ENCODE assay signal across 8 cellular contexts in genomic region chr13:99386911-99387788, GRCh38.
DNase-seq lines count a peak whose midpoint lies in the region; FAIRE-seq and TF ChIP-seq lines count a peak whose summit lies in the region.

No MANE protein-coding gene starts in this region.

- no peak for FAIRE-seq in D721Med (lab: Jason Lieb, UNC)

- no peaks in the 10 kb centered on the region for H3K9me3 ChIP-seq in mesenchymal stem cell (ENCODE audit: control insufficient read depth, low read length)

- no peak overlapping the region for H2AK5ac ChIP-seq in mesenchymal stem cell (ENCODE audit: low read length, severe bottlenecking)

- TF ChIP-seq CTCF in D721Med (IDR thresholded peaks at IDR 0.05; ENCODE audit: insufficient read depth, missing control alignments) (peak; percentile 36), fibroblast of mammary gland (conservative IDR thresholded peaks at IDR 0.05; ENCODE audit: control insufficient read depth, insufficient read depth, low read depth, low read length) (peak; percentile 66)

- H2AFZ ChIP-seq in mesenchymal stem cell (ENCODE audit: low read depth, low read length), result no peak overlapping the region

- no peak overlapping the region for H2BK15ac ChIP-seq in mesenchymal stem cell (ENCODE audit: low read depth, poor library complexity, severe bottlenecking)

- H3K4ac ChIP-seq in mesenchymal stem cell (ENCODE audit: low read depth in 1 of 2, low read length in 2 of 2), result no peak overlapping the region

- DNase-seq in D721Med (ENCODE audit: insufficient read length, low spot score) (peak; percentile 41), H7 (peak; percentile 93), NCI-H82 (lab: John Stamatoyannopoulos, UW) (peak; percentile 71), fibroblast of mammary gland (ENCODE audit: low read depth) (peak; percentile 32), pons (ENCODE audit: low spot score) (peak; percentile 35), NCI-H1105 (lab: John Stamatoyannopoulos, UW) (no peak), mesenchymal stem cell (no peak)
- peak; percentile 78 for DNase-seq in activated CD8-positive, alpha-beta memory T cell treated with anti-CD3 and anti-CD28 coated beads, Interleukin-2, amount 50 U/mL, for 24 hours (ENCODE audit: extremely low read depth)

- no peak overlapping the region for H3K18ac ChIP-seq in mesenchymal stem cell (ENCODE audit: low read depth in 1 of 2, low read length in 2 of 2)

- H2BK12ac ChIP-seq in mesenchymal stem cell (ENCODE audit: low read length in 2 of 2), result no peak overlapping the region

- peaks cover 3% of the 10 kb centered on the region for H3K4me1 ChIP-seq in mesenchymal stem cell (ENCODE audit: control insufficient read depth, insufficient read depth, low read depth, low read length)

- 62% methylated on average over 12 of the region's 12 CpGs for WGBS in mesenchymal stem cell

- no peak overlapping the region for H4K91ac ChIP-seq in mesenchymal stem cell (ENCODE audit: low read length)

- H3K4me3 ChIP-seq in H7 (ENCODE audit: insufficient read depth, low read depth, low read length) (no peak overlapping the region), fibroblast of mammary gland (ENCODE audit: control insufficient read depth, low read depth, low read length) (no peak overlapping the region), mesenchymal stem cell (ENCODE audit: insufficient read depth in 1 of 2, low read depth in 1 of 2, low read length in 2 of 2) (no peak overlapping the region)

- H2BK120ac ChIP-seq in mesenchymal stem cell (ENCODE audit: low read depth, low read length), result no peak overlapping the region

- H3K27me3 ChIP-seq in H7 (ENCODE audit: control insufficient read depth, insufficient read depth, low read length), result no peaks in the 10 kb centered on the region
- H3K27me3 ChIP-seq in mesenchymal stem cell (ENCODE audit: control insufficient read depth in 1 of 2, insufficient read depth in 1 of 2, low read length in 2 of 2), result no peaks in the 10 kb centered on the region

- H3K14ac ChIP-seq in mesenchymal stem cell (ENCODE audit: low read length in 2 of 2), result no peak overlapping the region

- no peak overlapping the region for H3K4me2 ChIP-seq in mesenchymal stem cell (ENCODE audit: low read length, poor library complexity, severe bottlenecking)

- H3K23ac ChIP-seq in mesenchymal stem cell (ENCODE audit: low read length in 2 of 2), result no peak overlapping the region

- no peak overlapping the region for H2BK5ac ChIP-seq in mesenchymal stem cell (ENCODE audit: low read depth, low read length, poor library complexity, severe bottlenecking)

- H4K8ac ChIP-seq in mesenchymal stem cell (ENCODE audit: low read length), result no peak overlapping the region

- no peak overlapping the region for H3K9ac ChIP-seq in mesenchymal stem cell (ENCODE audit: low read length)

- no peak overlapping the region for H3K27ac ChIP-seq in mesenchymal stem cell (ENCODE audit: low read length, poor library complexity, severe bottlenecking)

- H3K79me1 ChIP-seq in mesenchymal stem cell (replicated peaks; ENCODE audit: low read length, poor library complexity, severe bottlenecking), result no peaks in the 10 kb centered on the region

- H3K36me3 ChIP-seq in H7 (replicated peaks; ENCODE audit: control insufficient read depth, insufficient read depth, low read length) (peaks cover 1% of the 10 kb centered on the region), mesenchymal stem cell (ENCODE audit: control insufficient read depth in 1 of 2, insufficient read depth in 2 of 2, low read depth in 1 of 2, low read length in 2 of 2) (peaks cover 20 to 28% of the 10 kb centered on the region in 2 experiments)

Comparison
In these comparisons a context has a peak if more than half of its experiments do, and no peak if none do; other contexts are left out.
1. DNase-seq: peak in D721Med (single experiment), H7 (single experiment), NCI-H82 (single experiment), activated CD8-positive, alpha-beta memory T cell treated with anti-CD3 and anti-CD28 coated beads, Interleukin-2, amount 50 U/mL, for 24 hours (single experiment), fibroblast of mammary gland (single experiment) and pons (single experiment); none in NCI-H1105 (single experiment) and mesenchymal stem cell (single experiment).